In genomic region chr12:125065753-125066570, GRCh38 we compare ENCODE assay signal across 7 cellular contexts. TPM values are rescaled to one million over a fixed set of nuclear protein-coding genes. Genes with fewer than 3 reads are reported as not detected.
A peak's percentile ranks its signal among the peaks of the same experiment; 100 is the strongest.
DNase-seq lines count a peak whose midpoint lies in the region; ATAC-seq and TF ChIP-seq lines count a peak whose summit lies in the region.

No MANE protein-coding gene starts in this region.

- H3K27me3 ChIP-seq in ectodermal cell (ENCODE audit: control insufficient read depth, insufficient read depth, low read length, poor library complexity, severe bottlenecking) (peaks cover 9% of the 10 kb centered on the region), neural cell (ENCODE audit: insufficient read depth, low read depth, low read length) (no peaks in the 10 kb centered on the region)

- peaks cover 4% of the 10 kb centered on the region for H3K4me1 ChIP-seq in ectodermal cell (ENCODE audit: control insufficient read depth, insufficient read depth, low read length)

- peaks cover 3% of the 10 kb centered on the region for H3K9me3 ChIP-seq in KOPT-K1 (ENCODE audit: insufficient read depth, low read length, poor library complexity, severe bottlenecking)
- no peaks in the 10 kb centered on the region for H3K9me3 ChIP-seq in ectodermal cell (ENCODE audit: control insufficient read depth, low read length)
- peaks cover 4% of the 10 kb centered on the region for H3K9me3 ChIP-seq in neural cell (ENCODE audit: low read length)

- H3K36me3 ChIP-seq in KOPT-K1 (ENCODE audit: insufficient read depth, low read length) (peaks cover 8% of the 10 kb centered on the region; the same call in 1 of the 2 replicates), ectodermal cell (ENCODE audit: control insufficient read depth, insufficient read depth, low read length) (no peaks in the 10 kb centered on the region), neural cell (ENCODE audit: insufficient read depth, low read length) (no peaks in the 10 kb centered on the region)

- no peak for TF ChIP-seq RAD21 in neural cell (conservative IDR thresholded peaks at IDR 0.05)

- TF ChIP-seq EP300 in neural cell (conservative IDR thresholded peaks at IDR 0.05; ENCODE audit: poor library complexity, severe bottlenecking), result no peak

- H3K4me2 ChIP-seq in neural cell (ENCODE audit: low read length), result peak overlapping the region; percentile 84

- peak; percentile 2 for ATAC-seq in GM19452 (IDR thresholded peaks at IDR 0.05; ENCODE audit: unreplicated experiment)

- H3K9me2 ChIP-seq in neural cell (ENCODE audit: insufficient read depth, low read length), result no peaks in the 10 kb centered on the region

- H3K79me2 ChIP-seq in neural cell (replicated peaks; ENCODE audit: insufficient read depth, low read length), result peaks cover 12% of the 10 kb centered on the region

- peak; percentile 4 for TF ChIP-seq CTCF in neural cell (IDR thresholded peaks at IDR 0.05; ENCODE audit: poor library complexity, severe bottlenecking)

- H3K27ac ChIP-seq in KOPT-K1 (ENCODE audit: low read depth, low read length, poor library complexity, severe bottlenecking), result peak overlapping the region; percentile 50
- no peak overlapping the region for H3K27ac ChIP-seq in ectodermal cell (ENCODE audit: insufficient read depth, low read depth, low read length, poor library complexity, severe bottlenecking)
- peak overlapping the region; percentile 45 for H3K27ac ChIP-seq in neural cell (ENCODE audit: low read length)

- H2AFZ ChIP-seq in neural cell (ENCODE audit: low read depth, low read length), result no peak overlapping the region

- DNase-seq in foreskin melanocyte (no peak), NCI-H1092 treated with DMSO at 0.1 percent for 48 hours (lab: John Stamatoyannopoulos, UW) (no peak), NCI-H510A (lab: John Stamatoyannopoulos, UW) (no peak)

- H3F3A ChIP-seq in neural cell (ENCODE audit: insufficient read depth, low read length, poor library complexity, severe bottlenecking), result no peaks in the 10 kb centered on the region

- H3K4me3 ChIP-seq in ectodermal cell (ENCODE audit: insufficient read depth, low read depth, low read length) (peak overlapping the region; percentile 78), neural cell (ENCODE audit: low read length) (peak overlapping the region; percentile 95)

- H3K9ac ChIP-seq in neural cell (ENCODE audit: low read length), result peak overlapping the region; percentile 84

- 40 to 42% methylated on average over 23 of the region's 23 CpGs for WGBS in ectodermal cell, 2 experiments

- no peaks in the 10 kb centered on the region for H4K20me1 ChIP-seq in neural cell (ENCODE audit: insufficient read depth)

TF ChIP-seq in neural cell, 6 proteins besides CTCF, POLR2A, EP300 and RAD21:
- TF ChIP-seq MXI1 (conservative IDR thresholded peaks at IDR 0.05; ENCODE audit: poor library complexity, severe bottlenecking) (no peak), SMC3 (conservative IDR thresholded peaks at IDR 0.05; ENCODE audit: poor library complexity) (peak; percentile 10), EZH2 (IDR thresholded peaks at IDR 0.05; ENCODE audit: borderline replicate concordance, insufficient read depth, low read length, poor library complexity, severe bottlenecking) (no peak), POLR2AphosphoS5 (IDR thresholded peaks at IDR 0.05) (no peak)

RNA-seq across cellular contexts. Expression of gene AACS, which starts 0.7 kb away (rescaled TPM):
- 33.1 TPM for polyA plus RNA-seq in ectodermal cell (2013, experiment 1 of 4)
- polyA plus RNA-seq in ectodermal cell (2013, experiment 2 of 4), result 34.3 TPM
- polyA plus RNA-seq in ectodermal cell (2013, experiment 3 of 4), result 19.9 TPM
- 21.5 TPM for polyA plus RNA-seq in ectodermal cell (2013, experiment 4 of 4)
- 33.2 and 34.3 TPM in 2 replicates for polyA plus RNA-seq in neural cell
- 35.3 and 36.3 TPM in 2 replicates for polyA minus RNA-seq in neural cell
